Comparison of ENCODE assay signal across 2 cellular contexts in genomic region chr17:81911969-81912368, GRCh38.
TF ChIP-seq lines count a peak whose summit lies in the region.

No MANE protein-coding gene starts in this region.

TF ChIP-seq in GM23338, 12 proteins besides CTCF, POLR2A, EP300 and RAD21 (continued from another document):
- TF ChIP-seq ZNF462 (CRISPR knock-in tag; IDR thresholded peaks at IDR 0.05): no peak
- TF ChIP-seq JUNB (IDR thresholded peaks at IDR 0.05; ENCODE audit: unreplicated experiment): no peak
- no peak for TF ChIP-seq EZH2 (IDR thresholded peaks at IDR 0.05; ENCODE audit: low read depth, unreplicated experiment)
- no peak for TF ChIP-seq POLR2AphosphoS5 (IDR thresholded peaks at IDR 0.05; ENCODE audit: low read depth)
- TF ChIP-seq ZNF114 (CRISPR knock-in tag; IDR thresholded peaks at IDR 0.05): no peak
- TF ChIP-seq, protein P1, sequence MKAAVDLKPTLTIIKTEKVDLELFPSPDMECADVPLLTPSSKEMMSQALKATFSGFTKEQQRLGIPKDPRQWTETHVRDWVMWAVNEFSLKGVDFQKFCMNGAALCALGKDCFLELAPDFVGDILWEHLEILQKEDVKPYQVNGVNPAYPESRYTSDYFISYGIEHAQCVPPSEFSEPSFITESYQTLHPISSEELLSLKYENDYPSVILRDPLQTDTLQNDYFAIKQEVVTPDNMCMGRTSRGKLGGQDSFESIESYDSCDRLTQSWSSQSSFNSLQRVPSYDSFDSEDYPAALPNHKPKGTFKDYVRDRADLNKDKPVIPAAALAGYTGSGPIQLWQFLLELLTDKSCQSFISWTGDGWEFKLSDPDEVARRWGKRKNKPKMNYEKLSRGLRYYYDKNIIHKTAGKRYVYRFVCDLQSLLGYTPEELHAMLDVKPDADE (IDR thresholded peaks at IDR 0.05): no peak
- TF ChIP-seq CREB1 (CRISPR knock-in tag; IDR thresholded peaks at IDR 0.05; ENCODE audit: low read depth): no peak
- TF ChIP-seq EZH2phosphoT487 (IDR thresholded peaks at IDR 0.05; ENCODE audit: unreplicated experiment): no peak
- TF ChIP-seq, protein P2, sequence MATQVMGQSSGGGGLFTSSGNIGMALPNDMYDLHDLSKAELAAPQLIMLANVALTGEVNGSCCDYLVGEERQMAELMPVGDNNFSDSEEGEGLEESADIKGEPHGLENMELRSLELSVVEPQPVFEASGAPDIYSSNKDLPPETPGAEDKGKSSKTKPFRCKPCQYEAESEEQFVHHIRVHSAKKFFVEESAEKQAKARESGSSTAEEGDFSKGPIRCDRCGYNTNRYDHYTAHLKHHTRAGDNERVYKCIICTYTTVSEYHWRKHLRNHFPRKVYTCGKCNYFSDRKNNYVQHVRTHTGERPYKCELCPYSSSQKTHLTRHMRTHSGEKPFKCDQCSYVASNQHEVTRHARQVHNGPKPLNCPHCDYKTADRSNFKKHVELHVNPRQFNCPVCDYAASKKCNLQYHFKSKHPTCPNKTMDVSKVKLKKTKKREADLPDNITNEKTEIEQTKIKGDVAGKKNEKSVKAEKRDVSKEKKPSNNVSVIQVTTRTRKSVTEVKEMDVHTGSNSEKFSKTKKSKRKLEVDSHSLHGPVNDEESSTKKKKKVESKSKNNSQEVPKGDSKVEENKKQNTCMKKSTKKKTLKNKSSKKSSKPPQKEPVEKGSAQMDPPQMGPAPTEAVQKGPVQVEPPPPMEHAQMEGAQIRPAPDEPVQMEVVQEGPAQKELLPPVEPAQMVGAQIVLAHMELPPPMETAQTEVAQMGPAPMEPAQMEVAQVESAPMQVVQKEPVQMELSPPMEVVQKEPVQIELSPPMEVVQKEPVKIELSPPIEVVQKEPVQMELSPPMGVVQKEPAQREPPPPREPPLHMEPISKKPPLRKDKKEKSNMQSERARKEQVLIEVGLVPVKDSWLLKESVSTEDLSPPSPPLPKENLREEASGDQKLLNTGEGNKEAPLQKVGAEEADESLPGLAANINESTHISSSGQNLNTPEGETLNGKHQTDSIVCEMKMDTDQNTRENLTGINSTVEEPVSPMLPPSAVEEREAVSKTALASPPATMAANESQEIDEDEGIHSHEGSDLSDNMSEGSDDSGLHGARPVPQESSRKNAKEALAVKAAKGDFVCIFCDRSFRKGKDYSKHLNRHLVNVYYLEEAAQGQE (IDR thresholded peaks at IDR 0.05; ENCODE audit: unreplicated experiment): no peak
- no peak for TF ChIP-seq ZNF331 (CRISPR knock-in tag; IDR thresholded peaks at IDR 0.05; ENCODE audit: low read depth)
- TF ChIP-seq NANOG (IDR thresholded peaks at IDR 0.05; ENCODE audit: borderline replicate concordance): no peak

TF ChIP-seq in SK-N-SH, 30 proteins besides CTCF, POLR2A, EP300 and RAD21 (continued from another document):
- TF ChIP-seq PBX3 (IDR thresholded peaks at IDR 0.05) (no peak), GABPA (IDR thresholded peaks at IDR 0.05; ENCODE audit: low read depth) (no peak), NRF1 (IDR thresholded peaks at IDR 0.05; ENCODE audit: low read depth, low read length) (no peak), NFIC (IDR thresholded peaks at IDR 0.05; ENCODE audit: borderline replicate concordance) (no peak), JUND (IDR thresholded peaks at IDR 0.05) (no peak), FOSL2 (IDR thresholded peaks at IDR 0.05; ENCODE audit: borderline replicate concordance, low read depth) (no peak), RCOR1 (IDR thresholded peaks at IDR 0.05; ENCODE audit: low read length) (no peak), FOXM1 (IDR thresholded peaks at IDR 0.05; ENCODE audit: low read depth) (no peak), RXRA (IDR thresholded peaks at IDR 0.05; ENCODE audit: borderline replicate concordance, low read depth) (no peak), MXI1 (IDR thresholded peaks at IDR 0.05; ENCODE audit: low read depth, low read length) (no peak), SIN3A (IDR thresholded peaks at IDR 0.05; ENCODE audit: borderline replicate concordance, low read depth, low read length) (no peak), EZH2phosphoT487 (IDR thresholded peaks at IDR 0.05; ENCODE audit: borderline replicate concordance, low read depth) (no peak), ZBTB33 (IDR thresholded peaks at IDR 0.05; ENCODE audit: borderline replicate concordance, low read depth) (no peak), TCF12 (IDR thresholded peaks at IDR 0.05) (no peak)
- TF ChIP-seq, protein P3, sequence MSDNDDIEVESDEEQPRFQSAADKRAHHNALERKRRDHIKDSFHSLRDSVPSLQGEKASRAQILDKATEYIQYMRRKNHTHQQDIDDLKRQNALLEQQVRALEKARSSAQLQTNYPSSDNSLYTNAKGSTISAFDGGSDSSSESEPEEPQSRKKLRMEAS (IDR thresholded peaks at IDR 0.05; ENCODE audit: low read depth): no peak
- TF ChIP-seq, protein P4, sequence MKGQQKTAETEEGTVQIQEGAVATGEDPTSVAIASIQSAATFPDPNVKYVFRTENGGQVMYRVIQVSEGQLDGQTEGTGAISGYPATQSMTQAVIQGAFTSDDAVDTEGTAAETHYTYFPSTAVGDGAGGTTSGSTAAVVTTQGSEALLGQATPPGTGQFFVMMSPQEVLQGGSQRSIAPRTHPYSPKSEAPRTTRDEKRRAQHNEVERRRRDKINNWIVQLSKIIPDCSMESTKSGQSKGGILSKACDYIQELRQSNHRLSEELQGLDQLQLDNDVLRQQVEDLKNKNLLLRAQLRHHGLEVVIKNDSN (IDR thresholded peaks at IDR 0.05; ENCODE audit: borderline replicate concordance, low read depth): no peak
TF ChIP-seq in SK-N-SH: peak in this region for 0.
